ENCODE assay signal across 1 cellular context in the genomic region with DNA sequence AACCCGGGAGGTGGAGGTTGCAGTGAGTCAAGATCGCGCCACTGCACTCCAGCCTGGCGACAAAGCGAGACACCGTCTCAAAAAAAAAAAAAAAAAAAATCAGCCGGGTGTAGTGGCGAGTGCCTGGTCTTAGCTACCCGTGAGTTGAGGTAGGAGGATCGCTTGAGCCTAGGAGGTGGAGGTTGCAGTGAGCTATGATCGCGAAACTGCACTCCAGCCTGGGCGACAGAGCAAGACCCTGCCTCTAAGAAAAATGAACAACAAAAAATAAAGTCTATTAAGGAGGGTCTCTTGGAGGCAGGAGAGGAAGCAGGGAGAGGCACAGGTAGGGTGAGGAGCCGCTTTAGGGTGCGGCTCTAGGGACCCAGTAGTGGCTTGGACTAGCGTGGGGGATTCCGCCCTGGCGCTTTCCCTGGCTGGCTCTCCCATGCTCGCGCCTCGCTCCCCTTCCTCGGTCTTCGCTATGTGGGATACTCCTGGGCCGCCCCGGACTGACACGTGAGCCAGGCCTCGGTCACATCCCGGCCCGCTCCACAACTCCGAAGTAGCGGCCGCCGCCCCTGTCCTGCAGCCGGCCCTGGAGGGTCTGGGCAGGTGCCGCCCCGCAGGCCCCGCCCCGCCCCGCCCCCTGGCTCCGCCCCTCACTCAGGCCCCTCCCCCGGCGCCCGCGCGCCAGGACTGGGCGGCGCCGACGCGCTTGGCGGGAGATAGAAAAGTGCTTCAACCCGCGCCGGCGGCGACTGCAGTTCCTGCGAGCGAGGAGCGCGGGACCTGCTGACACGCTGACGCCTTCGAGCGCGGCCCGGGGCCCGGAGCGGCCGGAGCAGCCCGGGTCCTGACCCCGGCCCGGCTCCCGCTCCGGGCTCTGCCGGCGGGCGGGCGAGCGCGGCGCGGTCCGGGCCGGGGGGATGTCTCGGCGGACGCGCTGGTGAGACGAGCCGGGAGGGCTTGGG.
TF ChIP-seq lines count a peak whose summit lies in the region.

A gene (plus strand): TSS at position 739 of the 953 bp plus-strand sequence. CDS start 170 bp downstream, at position 909.

TF ChIP-seq in HepG2, 621 proteins besides CTCF, POLR2A, EP300 and RAD21 (continued from another document and continues in another):
- TF ChIP-seq, protein P1, sequence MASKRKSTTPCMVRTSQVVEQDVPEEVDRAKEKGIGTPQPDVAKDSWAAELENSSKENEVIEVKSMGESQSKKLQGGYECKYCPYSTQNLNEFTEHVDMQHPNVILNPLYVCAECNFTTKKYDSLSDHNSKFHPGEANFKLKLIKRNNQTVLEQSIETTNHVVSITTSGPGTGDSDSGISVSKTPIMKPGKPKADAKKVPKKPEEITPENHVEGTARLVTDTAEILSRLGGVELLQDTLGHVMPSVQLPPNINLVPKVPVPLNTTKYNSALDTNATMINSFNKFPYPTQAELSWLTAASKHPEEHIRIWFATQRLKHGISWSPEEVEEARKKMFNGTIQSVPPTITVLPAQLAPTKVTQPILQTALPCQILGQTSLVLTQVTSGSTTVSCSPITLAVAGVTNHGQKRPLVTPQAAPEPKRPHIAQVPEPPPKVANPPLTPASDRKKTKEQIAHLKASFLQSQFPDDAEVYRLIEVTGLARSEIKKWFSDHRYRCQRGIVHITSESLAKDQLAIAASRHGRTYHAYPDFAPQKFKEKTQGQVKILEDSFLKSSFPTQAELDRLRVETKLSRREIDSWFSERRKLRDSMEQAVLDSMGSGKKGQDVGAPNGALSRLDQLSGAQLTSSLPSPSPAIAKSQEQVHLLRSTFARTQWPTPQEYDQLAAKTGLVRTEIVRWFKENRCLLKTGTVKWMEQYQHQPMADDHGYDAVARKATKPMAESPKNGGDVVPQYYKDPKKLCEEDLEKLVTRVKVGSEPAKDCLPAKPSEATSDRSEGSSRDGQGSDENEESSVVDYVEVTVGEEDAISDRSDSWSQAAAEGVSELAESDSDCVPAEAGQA (IDR thresholded peaks at IDR 0.05; ENCODE audit: low read depth), result no peak
- TF ChIP-seq, protein P1 (CRISPR knock-in tag; IDR thresholded peaks at IDR 0.05; ENCODE audit: borderline replicate concordance), result peak; percentile 75; the same call in 1 of the 2 replicates
- no peak for TF ChIP-seq SRSF9 (IDR thresholded peaks at IDR 0.05; ENCODE audit: borderline replicate concordance, insufficient read depth, low read depth, low read length, poor library complexity, severe bottlenecking)
- TF ChIP-seq AHR (CRISPR knock-in tag; IDR thresholded peaks at IDR 0.05), result peak; percentile 91
- TF ChIP-seq, protein P2, sequence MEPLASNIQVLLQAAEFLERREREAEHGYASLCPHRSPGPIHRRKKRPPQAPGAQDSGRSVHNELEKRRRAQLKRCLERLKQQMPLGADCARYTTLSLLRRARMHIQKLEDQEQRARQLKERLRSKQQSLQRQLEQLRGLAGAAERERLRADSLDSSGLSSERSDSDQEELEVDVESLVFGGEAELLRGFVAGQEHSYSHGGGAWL (CRISPR knock-in tag; IDR thresholded peaks at IDR 0.05), result peak; percentile 66
- TF ChIP-seq SRF (IDR thresholded peaks at IDR 0.05; ENCODE audit: low read depth, low read length), result no peak
- TF ChIP-seq TEAD3 (CRISPR knock-in tag; optimal IDR thresholded peaks at IDR 0.05; ENCODE audit: borderline replicate concordance), result peak; percentile 66
- TF ChIP-seq, protein P3, sequence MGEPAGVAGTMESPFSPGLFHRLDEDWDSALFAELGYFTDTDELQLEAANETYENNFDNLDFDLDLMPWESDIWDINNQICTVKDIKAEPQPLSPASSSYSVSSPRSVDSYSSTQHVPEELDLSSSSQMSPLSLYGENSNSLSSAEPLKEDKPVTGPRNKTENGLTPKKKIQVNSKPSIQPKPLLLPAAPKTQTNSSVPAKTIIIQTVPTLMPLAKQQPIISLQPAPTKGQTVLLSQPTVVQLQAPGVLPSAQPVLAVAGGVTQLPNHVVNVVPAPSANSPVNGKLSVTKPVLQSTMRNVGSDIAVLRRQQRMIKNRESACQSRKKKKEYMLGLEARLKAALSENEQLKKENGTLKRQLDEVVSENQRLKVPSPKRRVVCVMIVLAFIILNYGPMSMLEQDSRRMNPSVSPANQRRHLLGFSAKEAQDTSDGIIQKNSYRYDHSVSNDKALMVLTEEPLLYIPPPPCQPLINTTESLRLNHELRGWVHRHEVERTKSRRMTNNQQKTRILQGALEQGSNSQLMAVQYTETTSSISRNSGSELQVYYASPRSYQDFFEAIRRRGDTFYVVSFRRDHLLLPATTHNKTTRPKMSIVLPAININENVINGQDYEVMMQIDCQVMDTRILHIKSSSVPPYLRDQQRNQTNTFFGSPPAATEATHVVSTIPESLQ (CRISPR knock-in tag; conservative IDR thresholded peaks at IDR 0.05), result 0 out of 2 replicates have a peak, but pooled peaks have one; percentile 25
- TF ChIP-seq ZNF264 (CRISPR knock-in tag; IDR thresholded peaks at IDR 0.05), result no peak
- TF ChIP-seq SNAPC2 (CRISPR knock-in tag; IDR thresholded peaks at IDR 0.05), result 0 out of 2 replicates have a peak, but pooled peaks have one; percentile 83
- TF ChIP-seq ZNF839 (CRISPR knock-in tag; IDR thresholded peaks at IDR 0.05; ENCODE audit: borderline replicate concordance), result peak; percentile 34; the same call in 1 of the 2 replicates
- TF ChIP-seq IRX3 (CRISPR knock-in tag; IDR thresholded peaks at IDR 0.05; ENCODE audit: borderline replicate concordance, low read depth), result peak; percentile 96
- TF ChIP-seq ZNF253 (CRISPR knock-in tag; IDR thresholded peaks at IDR 0.05; ENCODE audit: borderline replicate concordance), result 0 out of 2 replicates have a peak, but pooled peaks have one; percentile 77
- TF ChIP-seq, protein P4, sequence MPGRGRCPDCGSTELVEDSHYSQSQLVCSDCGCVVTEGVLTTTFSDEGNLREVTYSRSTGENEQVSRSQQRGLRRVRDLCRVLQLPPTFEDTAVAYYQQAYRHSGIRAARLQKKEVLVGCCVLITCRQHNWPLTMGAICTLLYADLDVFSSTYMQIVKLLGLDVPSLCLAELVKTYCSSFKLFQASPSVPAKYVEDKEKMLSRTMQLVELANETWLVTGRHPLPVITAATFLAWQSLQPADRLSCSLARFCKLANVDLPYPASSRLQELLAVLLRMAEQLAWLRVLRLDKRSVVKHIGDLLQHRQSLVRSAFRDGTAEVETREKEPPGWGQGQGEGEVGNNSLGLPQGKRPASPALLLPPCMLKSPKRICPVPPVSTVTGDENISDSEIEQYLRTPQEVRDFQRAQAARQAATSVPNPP (CRISPR knock-in tag; IDR thresholded peaks at IDR 0.05), result peak; percentile 87; the same call in 1 of the 2 replicates
- TF ChIP-seq KDM6A (CRISPR knock-in tag; IDR thresholded peaks at IDR 0.05; ENCODE audit: low read depth), result no peak
- TF ChIP-seq NR2F6 (IDR thresholded peaks at IDR 0.05), result no peak
- no peak; the same call in 1 of the 2 replicates for TF ChIP-seq NR2F6 (CRISPR knock-in tag; IDR thresholded peaks at IDR 0.05)
- no peak for TF ChIP-seq ZFP36 (IDR thresholded peaks at IDR 0.05; ENCODE audit: borderline replicate concordance, low read depth, low read length, partially characterized antibody)
- TF ChIP-seq, protein P5, sequence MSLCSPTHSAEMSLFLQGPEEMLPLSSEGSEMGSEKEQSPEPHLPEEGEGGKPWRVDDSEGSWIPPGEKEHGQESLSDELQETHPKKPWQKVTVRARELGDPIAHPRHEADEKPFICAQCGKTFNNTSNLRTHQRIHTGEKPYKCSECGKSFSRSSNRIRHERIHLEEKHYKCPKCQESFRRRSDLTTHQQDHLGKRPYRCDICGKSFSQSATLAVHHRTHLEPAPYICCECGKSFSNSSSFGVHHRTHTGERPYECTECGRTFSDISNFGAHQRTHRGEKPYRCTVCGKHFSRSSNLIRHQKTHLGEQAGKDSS (CRISPR knock-in tag; IDR thresholded peaks at IDR 0.05; ENCODE audit: borderline replicate concordance, low read depth), result no peak
- TF ChIP-seq, protein P6, sequence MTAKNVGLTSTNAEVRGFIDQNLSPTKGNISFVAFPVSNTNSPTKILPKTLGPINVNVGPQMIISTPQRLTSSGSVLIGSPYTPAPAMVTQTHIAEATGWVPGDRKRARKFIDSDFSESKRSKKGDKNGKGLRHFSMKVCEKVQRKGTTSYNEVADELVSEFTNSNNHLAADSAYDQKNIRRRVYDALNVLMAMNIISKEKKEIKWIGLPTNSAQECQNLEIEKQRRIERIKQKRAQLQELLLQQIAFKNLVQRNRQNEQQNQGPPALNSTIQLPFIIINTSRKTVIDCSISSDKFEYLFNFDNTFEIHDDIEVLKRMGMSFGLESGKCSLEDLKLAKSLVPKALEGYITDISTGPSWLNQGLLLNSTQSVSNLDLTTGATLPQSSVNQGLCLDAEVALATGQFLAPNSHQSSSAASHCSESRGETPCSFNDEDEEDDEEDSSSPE (CRISPR knock-in tag; IDR thresholded peaks at IDR 0.05), result peak; percentile 99
- TF ChIP-seq SMAD1 (CRISPR knock-in tag; IDR thresholded peaks at IDR 0.05; ENCODE audit: borderline replicate concordance, low read depth), result peak; percentile 25; the same call in 1 of the 2 replicates
- TF ChIP-seq ZNF883 (CRISPR knock-in tag; IDR thresholded peaks at IDR 0.05; ENCODE audit: not compliant biosample characterization), result peak; percentile 15
- TF ChIP-seq MEIS1 (CRISPR knock-in tag; IDR thresholded peaks at IDR 0.05; ENCODE audit: borderline replicate concordance), result no peak; the same call in 1 of the 2 replicates
- TF ChIP-seq, protein P7, sequence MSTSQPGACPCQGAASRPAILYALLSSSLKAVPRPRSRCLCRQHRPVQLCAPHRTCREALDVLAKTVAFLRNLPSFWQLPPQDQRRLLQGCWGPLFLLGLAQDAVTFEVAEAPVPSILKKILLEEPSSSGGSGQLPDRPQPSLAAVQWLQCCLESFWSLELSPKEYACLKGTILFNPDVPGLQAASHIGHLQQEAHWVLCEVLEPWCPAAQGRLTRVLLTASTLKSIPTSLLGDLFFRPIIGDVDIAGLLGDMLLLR (CRISPR knock-in tag; IDR thresholded peaks at IDR 0.05), result peak; percentile 40; the same call in 1 of the 2 replicates
- TF ChIP-seq, protein P8, sequence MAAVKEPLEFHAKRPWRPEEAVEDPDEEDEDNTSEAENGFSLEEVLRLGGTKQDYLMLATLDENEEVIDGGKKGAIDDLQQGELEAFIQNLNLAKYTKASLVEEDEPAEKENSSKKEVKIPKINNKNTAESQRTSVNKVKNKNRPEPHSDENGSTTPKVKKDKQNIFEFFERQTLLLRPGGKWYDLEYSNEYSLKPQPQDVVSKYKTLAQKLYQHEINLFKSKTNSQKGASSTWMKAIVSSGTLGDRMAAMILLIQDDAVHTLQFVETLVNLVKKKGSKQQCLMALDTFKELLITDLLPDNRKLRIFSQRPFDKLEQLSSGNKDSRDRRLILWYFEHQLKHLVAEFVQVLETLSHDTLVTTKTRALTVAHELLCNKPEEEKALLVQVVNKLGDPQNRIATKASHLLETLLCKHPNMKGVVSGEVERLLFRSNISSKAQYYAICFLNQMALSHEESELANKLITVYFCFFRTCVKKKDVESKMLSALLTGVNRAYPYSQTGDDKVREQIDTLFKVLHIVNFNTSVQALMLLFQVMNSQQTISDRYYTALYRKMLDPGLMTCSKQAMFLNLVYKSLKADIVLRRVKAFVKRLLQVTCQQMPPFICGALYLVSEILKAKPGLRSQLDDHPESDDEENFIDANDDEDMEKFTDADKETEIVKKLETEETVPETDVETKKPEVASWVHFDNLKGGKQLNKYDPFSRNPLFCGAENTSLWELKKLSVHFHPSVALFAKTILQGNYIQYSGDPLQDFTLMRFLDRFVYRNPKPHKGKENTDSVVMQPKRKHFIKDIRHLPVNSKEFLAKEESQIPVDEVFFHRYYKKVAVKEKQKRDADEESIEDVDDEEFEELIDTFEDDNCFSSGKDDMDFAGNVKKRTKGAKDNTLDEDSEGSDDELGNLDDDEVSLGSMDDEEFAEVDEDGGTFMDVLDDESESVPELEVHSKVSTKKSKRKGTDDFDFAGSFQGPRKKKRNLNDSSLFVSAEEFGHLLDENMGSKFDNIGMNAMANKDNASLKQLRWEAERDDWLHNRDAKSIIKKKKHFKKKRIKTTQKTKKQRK (IDR thresholded peaks at IDR 0.05; ENCODE audit: low read length), result no peak
- TF ChIP-seq ZBTB21 (CRISPR knock-in tag; IDR thresholded peaks at IDR 0.05), result no peak
- TF ChIP-seq ZNF768 (CRISPR knock-in tag; IDR thresholded peaks at IDR 0.05), result peak; percentile 54; the same call in 1 of the 2 replicates
- no peak for TF ChIP-seq ZNF670 (CRISPR knock-in tag; IDR thresholded peaks at IDR 0.05; ENCODE audit: borderline replicate concordance)
- TF ChIP-seq KAT2B (IDR thresholded peaks at IDR 0.05; ENCODE audit: borderline replicate concordance, low read depth, low read length), result no peak
- TF ChIP-seq U2AF2 (IDR thresholded peaks at IDR 0.05; ENCODE audit: low read depth, low read length), result 0 out of 2 replicates have a peak, but pooled peaks have one; percentile 51
- no peak for TF ChIP-seq ZNF180 (CRISPR knock-in tag; IDR thresholded peaks at IDR 0.05; ENCODE audit: borderline replicate concordance, low read depth)
- TF ChIP-seq MTA3 (CRISPR knock-in tag; IDR thresholded peaks at IDR 0.05), result no peak
- peak; percentile 69; the same call in 1 of the 2 replicates for TF ChIP-seq MXD4 (CRISPR knock-in tag; IDR thresholded peaks at IDR 0.05)
- peak; percentile 71 for TF ChIP-seq HDAC2 (CRISPR knock-in tag; IDR thresholded peaks at IDR 0.05)
- no peak for TF ChIP-seq JUND (CRISPR knock-in tag; IDR thresholded peaks at IDR 0.05)
- TF ChIP-seq HOXD1 (CRISPR knock-in tag; IDR thresholded peaks at IDR 0.05), result no peak
- TF ChIP-seq, protein P9, sequence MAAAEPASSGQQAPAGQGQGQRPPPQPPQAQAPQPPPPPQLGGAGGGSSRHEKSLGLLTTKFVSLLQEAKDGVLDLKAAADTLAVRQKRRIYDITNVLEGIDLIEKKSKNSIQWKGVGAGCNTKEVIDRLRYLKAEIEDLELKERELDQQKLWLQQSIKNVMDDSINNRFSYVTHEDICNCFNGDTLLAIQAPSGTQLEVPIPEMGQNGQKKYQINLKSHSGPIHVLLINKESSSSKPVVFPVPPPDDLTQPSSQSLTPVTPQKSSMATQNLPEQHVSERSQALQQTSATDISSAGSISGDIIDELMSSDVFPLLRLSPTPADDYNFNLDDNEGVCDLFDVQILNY (CRISPR knock-in tag; conservative IDR thresholded peaks at IDR 0.05), result peak; percentile 99
- no peak for TF ChIP-seq KLF6 (CRISPR knock-in tag; IDR thresholded peaks at IDR 0.05)
- no peak for TF ChIP-seq NBN (conservative IDR thresholded peaks at IDR 0.05)
- TF ChIP-seq XRCC5 (optimal IDR thresholded peaks at IDR 0.05; ENCODE audit: low read length), result peak; percentile 49
- TF ChIP-seq ZNF282 (IDR thresholded peaks at IDR 0.05; ENCODE audit: partially characterized antibody), result no peak
- TF ChIP-seq ZNF569 (CRISPR knock-in tag; IDR thresholded peaks at IDR 0.05; ENCODE audit: borderline replicate concordance), result 0 out of 2 replicates have a peak, but pooled peaks have one; percentile 41
- no peak for TF ChIP-seq ZSCAN12 (CRISPR knock-in tag; IDR thresholded peaks at IDR 0.05)
